In the genomic region with DNA sequence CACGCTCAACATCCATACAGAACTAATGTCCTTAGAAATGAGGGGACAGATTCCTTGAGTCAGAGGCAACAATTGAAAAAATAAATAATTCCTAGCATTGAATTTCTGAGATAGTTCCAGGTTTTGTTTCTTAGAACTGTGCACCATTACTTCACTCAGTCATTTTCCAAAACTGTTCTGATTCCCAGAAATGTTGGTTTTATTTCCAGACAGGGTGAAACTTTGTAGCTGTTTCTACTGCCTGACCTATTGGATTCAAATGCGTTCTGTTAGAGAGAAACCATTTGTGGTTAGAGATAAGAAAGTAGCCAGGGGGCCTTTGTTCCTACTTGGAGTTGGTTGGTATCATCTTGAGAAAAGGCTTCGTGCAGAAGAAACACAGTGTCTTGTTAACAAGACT, we compare ENCODE assay signal across 1 cellular context.
TF ChIP-seq lines count a peak whose summit lies in the region.

No MANE protein-coding gene starts in this region.

TF ChIP-seq in K562, 482 proteins besides CTCF, POLR2A, EP300 and RAD21:
- TF ChIP-seq, protein P1, sequence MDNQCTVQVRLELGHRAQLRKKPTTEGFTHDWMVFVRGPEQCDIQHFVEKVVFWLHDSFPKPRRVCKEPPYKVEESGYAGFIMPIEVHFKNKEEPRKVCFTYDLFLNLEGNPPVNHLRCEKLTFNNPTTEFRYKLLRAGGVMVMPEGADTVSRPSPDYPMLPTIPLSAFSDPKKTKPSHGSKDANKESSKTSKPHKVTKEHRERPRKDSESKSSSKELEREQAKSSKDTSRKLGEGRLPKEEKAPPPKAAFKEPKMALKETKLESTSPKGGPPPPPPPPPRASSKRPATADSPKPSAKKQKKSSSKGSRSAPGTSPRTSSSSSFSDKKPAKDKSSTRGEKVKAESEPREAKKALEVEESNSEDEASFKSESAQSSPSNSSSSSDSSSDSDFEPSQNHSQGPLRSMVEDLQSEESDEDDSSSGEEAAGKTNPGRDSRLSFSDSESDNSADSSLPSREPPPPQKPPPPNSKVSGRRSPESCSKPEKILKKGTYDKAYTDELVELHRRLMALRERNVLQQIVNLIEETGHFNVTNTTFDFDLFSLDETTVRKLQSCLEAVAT (IDR thresholded peaks at IDR 0.05), result 0 out of 4 replicates have a peak, but pooled peaks of 1 of the 2 experiments have one; percentile 22
- peak; percentile 13; the same call in 1 of the 2 replicates for TF ChIP-seq ESRRA (IDR thresholded peaks at IDR 0.05; ENCODE audit: borderline replicate concordance, low read depth)
- TF ChIP-seq ZNF766 (CRISPR knock-in tag; conservative IDR thresholded peaks at IDR 0.05), result peak; percentile 72
- TF ChIP-seq WHSC1 (IDR thresholded peaks at IDR 0.05; ENCODE audit: low read length), result no peak
- no peak for TF ChIP-seq ZNF77 (CRISPR knock-in tag; IDR thresholded peaks at IDR 0.05)
- peak; percentile 35 for TF ChIP-seq ARID1B (IDR thresholded peaks at IDR 0.05)
- TF ChIP-seq TCF3 (CRISPR knock-in tag; IDR thresholded peaks at IDR 0.05), result 0 out of 2 replicates have a peak, but pooled peaks have one; percentile 16
- 0 out of 2 replicates have a peak, but pooled peaks have one; percentile 48 for TF ChIP-seq NBN (IDR thresholded peaks at IDR 0.05; ENCODE audit: low read depth)
- peak; percentile 64; the same call in 1 of the 2 replicates for TF ChIP-seq SOX6 (IDR thresholded peaks at IDR 0.05)
